ENCODE assay signal across 20 cellular contexts in the genomic region with DNA sequence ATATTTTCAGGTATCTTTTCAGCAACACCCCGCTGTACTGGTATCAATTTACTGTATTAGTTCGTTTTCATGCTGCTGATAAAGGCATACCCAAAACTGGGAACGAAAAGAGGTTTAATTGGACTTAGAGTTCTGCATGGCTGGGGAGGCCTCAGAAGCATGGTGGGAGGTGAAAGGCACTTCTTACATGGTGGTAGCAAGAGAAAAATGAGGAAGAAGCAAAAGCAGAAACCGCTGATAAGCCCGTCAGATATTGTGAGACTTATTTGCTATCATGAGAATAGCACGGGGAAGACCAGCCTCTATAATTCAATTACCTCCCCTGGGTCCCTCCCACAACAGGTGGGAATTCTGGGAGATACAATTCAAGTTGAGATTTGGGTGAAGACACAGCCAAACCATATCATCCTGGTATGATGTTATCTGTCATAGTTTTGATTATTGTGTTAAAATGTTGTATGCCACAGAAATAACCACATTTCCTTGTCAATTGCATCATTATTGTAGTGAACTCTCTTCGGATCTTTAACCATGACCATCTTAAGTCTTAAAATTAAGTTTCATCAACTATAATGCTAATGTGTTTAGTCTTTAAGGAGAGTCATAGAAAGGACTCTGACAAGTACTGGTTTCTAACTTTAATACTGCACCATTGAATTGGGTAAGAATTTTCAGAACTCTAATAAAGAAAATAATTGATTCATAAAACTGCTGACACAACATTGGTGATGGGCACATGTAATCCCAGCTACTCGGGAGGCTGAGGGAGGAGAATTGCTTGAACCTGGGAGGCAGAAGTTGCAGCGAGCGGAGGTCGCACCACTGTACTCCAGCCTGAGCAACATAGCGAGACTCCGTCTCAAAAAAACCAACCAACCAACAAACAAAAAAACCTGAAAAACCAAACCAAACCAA. TPM values are rescaled to one million over a fixed set of nuclear protein-coding genes. Genes with fewer than 3 reads are reported as not detected.
A peak's percentile ranks its signal among the peaks of the same experiment; 100 is the strongest.
DNase-seq lines count a peak whose midpoint lies in the region; ATAC-seq, FAIRE-seq and TF ChIP-seq lines count a peak whose summit lies in the region.
"Had no signal": no experiment of that assay in that cellular context is flagged by ENCODE, and none has a peak within 500 bp of the region (broad histone marks: within the 10 kb centered on the region; RNA-seq: fewer than 3 reads in every experiment).

No MANE protein-coding gene starts in this region.

- H4K20me1 ChIP-seq in HepG2 (ENCODE audit: insufficient read depth, low read length): no peaks in the 10 kb centered on the region

- H3K79me2 ChIP-seq in HepG2 (ENCODE audit: insufficient read depth, low read length): no peaks in the 10 kb centered on the region

- WGBS in HepG2 (ENCODE audit: low lambda C conversion rate): 54% methylated on average over 13 of the region's 13 CpGs
- WGBS in right lobe of liver (ENCODE audit: insufficient coverage, low coverage, low lambda C conversion rate, missing lambda C conversion rate): 77% methylated on average over 11 of the region's 13 CpGs

- POLR2A ChIA-PET in HepG2 (lab: Yijun Ruan, JAX): no interaction called here
- POLR2A ChIA-PET in CD4-positive, alpha-beta T cell (lab: Charles Lee): no interaction called here

- H3K4me1 ChIP-seq in HepG2 (ENCODE audit: insufficient read depth, low read length) (peaks cover 10% of the 10 kb centered on the region), right lobe of liver (peaks cover 0 to 4% (median 0%) of the 10 kb centered on the region in 4 donors)

- no peak overlapping the region for H2AFZ ChIP-seq in HepG2 (ENCODE audit: low read length)

- no peak for TF ChIP-seq RAD21 in HepG2 (CRISPR knock-in tag; IDR thresholded peaks at IDR 0.05)

- no peak for DNase-seq in HepG2 (ENCODE audit: low spot score)
- DNase-seq in right lobe of liver: no peak
- peak; percentile 66 for DNase-seq in OCI-M1 (lab: John Stamatoyannopoulos, UW)
- no peak for DNase-seq in effector memory CD8-positive, alpha-beta T cell
- DNase-seq in left ventricle myocardium superior: no peak
- no peak for DNase-seq in CD4-positive, alpha-beta T cell
- DNase-seq: BE2C; CD8-positive, alpha-beta T cell; COR-L47; DMS153; DMS79 treated with DMSO at 0.1 percent for 48 hours; EL; HCEC 1CT; HFFc6 had no signal

- peaks cover 0 to 3% of the 10 kb centered on the region in 2 experiments; a peak in 2 of 5 replicates for H3K27me3 ChIP-seq in HepG2 (ENCODE audit: control insufficient read depth in 1 of 2, insufficient read depth in 2 of 2, low read length in 2 of 2)
- no peaks in the 10 kb centered on the region for H3K27me3 ChIP-seq in right lobe of liver
- H3K27me3 ChIP-seq in CD4-positive, alpha-beta T cell (ENCODE audit: control insufficient read depth, insufficient read depth, low read length): no peaks in the 10 kb centered on the region
- H3K27me3 ChIP-seq: BE2C had no signal

- ATAC-seq in HepG2 (no peak), right lobe of liver (no peak), GM19023 (IDR thresholded peaks at IDR 0.05; ENCODE audit: unreplicated experiment) (no peak), left ventricle myocardium superior (no peak)
- no peak for ATAC-seq in effector memory CD8-positive, alpha-beta T cell (replicated peaks)
- ATAC-seq in CD4-positive, alpha-beta T cell (ENCODE audit: poor library complexity): no peak
- ATAC-seq: CD8-positive, alpha-beta T cell had no signal

- TF ChIP-seq CTCF in HepG2 (CRISPR knock-in tag; IDR thresholded peaks at IDR 0.05) (no peak), right lobe of liver (IDR thresholded peaks at IDR 0.05) (no peak)
- no peak for TF ChIP-seq CTCF in CD4-positive, alpha-beta T cell (IDR thresholded peaks at IDR 0.05)

- intact Hi-C loops in HepG2 (cut with micrococcal nuclease; ENCODE audit: unreplicated experiment): no loop called here
- intact Hi-C loops in right lobe of liver (cut with DNase I): no loop called here
- intact Hi-C loops in left ventricle myocardium superior (cut with micrococcal nuclease): no loop called here
- intact Hi-C loops in CD4-positive, alpha-beta T cell (cut with DNase I, micrococcal nuclease): loop anchor here in 1 of 2 experiments (10.0 kb wide), 1 partner anchor 46 kb away; no protein-coding TSS in a partner anchor

- CTCF ChIA-PET in HepG2 (lab: Yijun Ruan, JAX; ENCODE audit: low intra/inter-chr PET ratio, low total read pairs): no interaction called here
- CTCF ChIA-PET in CD4-positive, alpha-beta T cell (lab: Charles Lee): no interaction called here

- H3K4me3 Mint-ChIP-seq in effector memory CD8-positive, alpha-beta T cell: peak overlapping the region; percentile 34 to 46
- no peak overlapping the region for H3K4me3 Mint-ChIP-seq in CD4-positive, alpha-beta T cell
- H3K4me3 Mint-ChIP-seq: CD8-positive, alpha-beta T cell; HFFc6 had no signal

- FAIRE-seq in HepG2 (lab: Jason Lieb, UNC): no peak
- FAIRE-seq: A204.1, D721Med, G401.6, GM12891 had no signal

- H3K36me3 ChIP-seq in HepG2 (replicated peaks in 1 of 2; ENCODE audit: control insufficient read depth in 1 of 2, insufficient read depth in 2 of 2, low read length in 2 of 2): no peaks in the 10 kb centered on the region
- H3K36me3 ChIP-seq in right lobe of liver: no peaks in the 10 kb centered on the region
- H3K36me3 ChIP-seq: BE2C had no signal

- H3K27ac ChIP-seq in HepG2 (ENCODE audit: extremely low read length, insufficient read depth, low read length) (no peak overlapping the region), right lobe of liver (no peak overlapping the region)
- no peak overlapping the region for H3K27ac ChIP-seq in CD4-positive, alpha-beta T cell (ENCODE audit: low read depth, low read length)
- H3K27ac ChIP-seq: C4-2B had no signal

- TF ChIP-seq POLR2A in HepG2 (IDR thresholded peaks at IDR 0.05; ENCODE audit: insufficient read depth in 1 of 2, low read depth in 2 of 2, low read length in 2 of 2) (no peak), right lobe of liver (IDR thresholded peaks at IDR 0.05) (no peak)

- TF ChIP-seq EP300 in HepG2 (IDR thresholded peaks at IDR 0.05; ENCODE audit: low read depth in 2 of 2, low read length in 2 of 2) (no peak), HepG2 (CRISPR knock-in tag; IDR thresholded peaks at IDR 0.05; ENCODE audit: borderline replicate concordance) (no peak)

- no peak overlapping the region for H3K4me2 ChIP-seq in HepG2 (ENCODE audit: low read depth, low read length)

- H3K9me3 Mint-ChIP-seq in effector memory CD8-positive, alpha-beta T cell: peaks cover 0 to 3% of the 10 kb centered on the region in 2 donors
- no peaks in the 10 kb centered on the region for H3K9me3 Mint-ChIP-seq in CD4-positive, alpha-beta T cell
- H3K9me3 Mint-ChIP-seq: CD8-positive, alpha-beta T cell; HFFc6 had no signal

- no peaks in the 10 kb centered on the region for H3K27me3 Mint-ChIP-seq in effector memory CD8-positive, alpha-beta T cell
- H3K27me3 Mint-ChIP-seq in CD4-positive, alpha-beta T cell: no peaks in the 10 kb centered on the region

- in situ Hi-C loops in HepG2 (cut with HindIII; ENCODE audit: extremely low pct_ligation_motif_present, low pct_unique_long_range_greater_than_20kb): no loop called here

- no peak overlapping the region for H3K27ac Mint-ChIP-seq in effector memory CD8-positive, alpha-beta T cell
- no peak overlapping the region for H3K27ac Mint-ChIP-seq in CD4-positive, alpha-beta T cell
- H3K27ac Mint-ChIP-seq: CD8-positive, alpha-beta T cell; HFFc6 had no signal

- peaks cover 37 to 44% of the 10 kb centered on the region in 2 donors for H3K4me1 Mint-ChIP-seq in effector memory CD8-positive, alpha-beta T cell (ENCODE audit: low read depth in 2 of 2)
- peaks cover 16% of the 10 kb centered on the region for H3K4me1 Mint-ChIP-seq in CD4-positive, alpha-beta T cell (ENCODE audit: low read depth)

- BruUV-seq in HepG2 (replicated peaks; lab: Mats Ljungman, UMichigan): no TSS peak

- peaks cover 6% of the 10 kb centered on the region for H3K36me3 Mint-ChIP-seq in effector memory CD8-positive, alpha-beta T cell (ENCODE audit: insufficient read depth)
- H3K36me3 Mint-ChIP-seq in CD4-positive, alpha-beta T cell (ENCODE audit: low read depth): no peaks in the 10 kb centered on the region
- H3K36me3 Mint-ChIP-seq: CD8-positive, alpha-beta T cell had no signal

- H3K9me3 ChIP-seq in HepG2 (ENCODE audit: low read length) (no peaks in the 10 kb centered on the region), right lobe of liver (no peaks in the 10 kb centered on the region)
- no peaks in the 10 kb centered on the region for H3K9me3 ChIP-seq in CD4-positive, alpha-beta T cell (ENCODE audit: control insufficient read depth, low read length)
- H3K9me3 ChIP-seq: BE2C had no signal

- no peak overlapping the region for H3K9ac ChIP-seq in HepG2 (ENCODE audit: insufficient read depth, low read depth, low read length)

- no peak overlapping the region for H3K4me3 ChIP-seq in HepG2 (replicated peaks in 1 of 3; ENCODE audit: insufficient read depth in 1 of 3, low read depth in 2 of 3, low read length in 3 of 3)
- no peak overlapping the region for H3K4me3 ChIP-seq in right lobe of liver

TF ChIP-seq in HepG2, 621 proteins besides CTCF, POLR2A, EP300 and RAD21 (continues in another document):
- no peak for TF ChIP-seq MTF2 (CRISPR knock-in tag; IDR thresholded peaks at IDR 0.05; ENCODE audit: borderline replicate concordance)

RNA-seq across cellular contexts. Expression of a gene that starts 58.2 kb away (rescaled TPM):
- total RNA-seq in HepG2 (2016; rRNA removed; fragmentation: Illumina TruSeq; extraction: Trizol): 0.18 and 0.31 TPM in 2 replicates
- 0.30 and 0.44 TPM in 2 replicates for total RNA-seq in HepG2 (2016; cell fraction: cytosol; rRNA removed; fragmentation: Illumina TruSeq; extraction: Trizol; ENCODE audit: low read depth)
- total RNA-seq in HepG2 (2016; cell fraction: insoluble cytoplasmic fraction; rRNA removed; fragmentation: Illumina TruSeq; extraction: Trizol): 0.17 and 0.22 TPM in 2 replicates
- 0.19 and 0.24 TPM in 2 replicates for total RNA-seq in HepG2 (2016; cell fraction: membrane; rRNA removed; fragmentation: Illumina TruSeq; extraction: Trizol)
- 0.44 and 0.71 TPM in 2 replicates for total RNA-seq in HepG2 (2016; cell fraction: nucleus; rRNA removed; fragmentation: Illumina TruSeq; extraction: Trizol)
- polyA plus RNA-seq in HepG2 (2011; rRNA removed): 1.3 and 1.4 TPM in 2 replicates
- polyA plus RNA-seq in HepG2 (2011; cell fraction: cytosol; rRNA removed): 0.81 and 1.0 TPM in 2 replicates
- 2.5 and 2.7 TPM in 2 replicates for polyA plus RNA-seq in HepG2 (2011; cell fraction: nucleus; rRNA removed)
- polyA plus RNA-seq in HepG2 (2012): 0.99 and 1.1 TPM in 2 replicates
- 0.06 and 0.09 TPM in 2 replicates for polyA plus RNA-seq in HepG2 (2016; cell fraction: cytosol; fragmentation: Illumina TruSeq; extraction: Trizol; ENCODE audit: low read depth)
- polyA plus RNA-seq in HepG2 (2016; cell fraction: insoluble cytoplasmic fraction; fragmentation: Illumina TruSeq; extraction: Trizol; ENCODE audit: low read depth): 0.24 and 0.43 TPM in 2 replicates
- polyA plus RNA-seq in HepG2 (2016; cell fraction: membrane; fragmentation: Illumina TruSeq; extraction: Trizol; ENCODE audit: low read depth): 0.18 and 0.35 TPM in 2 replicates
- polyA plus RNA-seq in HepG2 (2016; cell fraction: nucleus; fragmentation: Illumina TruSeq; extraction: Trizol; ENCODE audit: insufficient read depth, low read depth): 1.3 TPM in 2 replicates
- 0.51 and 0.80 TPM in 2 replicates for polyA minus RNA-seq in HepG2 (2011; rRNA and poly(A)+ RNA removed; ENCODE audit: low replicate concordance)
- polyA minus RNA-seq in HepG2 (2011; cell fraction: cytosol; rRNA and poly(A)+ RNA removed): not detected in 2 replicates
- 0.90 and 1.5 TPM in 2 replicates for polyA minus RNA-seq in HepG2 (2011; cell fraction: nucleus; rRNA and poly(A)+ RNA removed)
- total RNA-seq in right lobe of liver: under 1 TPM; 0.43 to 0.68 (median 0.56) TPM
- 0.55 TPM for total RNA-seq in left ventricle myocardium superior
- 1 to 10 TPM; 1.6 to 1.8 TPM for total RNA-seq in CD4-positive, alpha-beta T cell
